In genomic region chr6:5173862-5174643, GRCh38 we compare ENCODE assay signal across 8 cellular contexts.
DNase-seq lines count a peak whose midpoint lies in the region; ATAC-seq and TF ChIP-seq lines count a peak whose summit lies in the region.

No MANE protein-coding gene starts in this region.

- CTCF ChIA-PET in Calu3 (lab: Charles Lee) = no interaction called here

- H3K9me3 ChIP-seq in KOPT-K1 (ENCODE audit: insufficient read depth, low read length, poor library complexity, severe bottlenecking) = no peaks in the 10 kb centered on the region

- TF ChIP-seq CTCF in nephron progenitor cell (IDR thresholded peaks at IDR 0.05) = no peak
- TF ChIP-seq CTCF in Calu3 (IDR thresholded peaks at IDR 0.05; ENCODE audit: unreplicated experiment) = no peak

- no TSS peak for BruUV-seq in Calu3 (replicated peaks; lab: Mats Ljungman, UMichigan)

- no peaks in the 10 kb centered on the region for H3K27me3 Mint-ChIP-seq in activated T-helper 2 cell treated with anti-CD3 and anti-CD28 coated beads, Interferon-gamma antibody, Interleukin-2, Interleukin-4, amounts not matched to agents 10 μg/mL and 5 μg/mL and 100 μg/mL, durations not matched to agents 14 hours and 24 hours and 36 hours (ENCODE audit: low read depth)
- no peaks in the 10 kb centered on the region for H3K27me3 Mint-ChIP-seq in nephron progenitor cell (ENCODE audit: low read depth, poor library complexity)
- H3K27me3 Mint-ChIP-seq in Calu3 (ENCODE audit: unreplicated experiment) = no peaks in the 10 kb centered on the region

- ATAC-seq in GM18498 (IDR thresholded peaks at IDR 0.05; ENCODE audit: unreplicated experiment) (peak; percentile 92), GM21528 (IDR thresholded peaks at IDR 0.05; ENCODE audit: low FRiP score, unreplicated experiment) (peak; percentile 93)

- no peaks in the 10 kb centered on the region for H3K9me3 Mint-ChIP-seq in activated T-helper 2 cell treated with anti-CD3 and anti-CD28 coated beads, Interferon-gamma antibody, Interleukin-2, Interleukin-4, amounts not matched to agents 10 μg/mL and 5 μg/mL and 100 μg/mL, durations not matched to agents 14 hours and 24 hours and 36 hours
- H3K9me3 Mint-ChIP-seq in nephron progenitor cell (no peaks in the 10 kb centered on the region), Calu3 (ENCODE audit: low read depth, unreplicated experiment) (no peaks in the 10 kb centered on the region)

- peak; percentile 62 for DNase-seq in activated T-helper 2 cell treated with anti-CD3 and anti-CD28 coated beads, Interferon-gamma antibody, Interleukin-2, Interleukin-4, amounts not matched to agents 10 μg/mL and 5 μg/mL and 100 μg/mL, durations not matched to agents 14 hours and 24 hours and 36 hours (ENCODE audit: low spot score)
- no peak for DNase-seq in nephron progenitor cell
- DNase-seq in NCI-H226 = no peak
- DNase-seq in UCSD-AML1 (lab: John Stamatoyannopoulos, UW; ENCODE audit: unreplicated experiment) = no peak
- no peak for DNase-seq in Calu3

- intact Hi-C loops in activated T-helper 2 cell treated with anti-CD3 and anti-CD28 coated beads, Interferon-gamma antibody, Interleukin-2, Interleukin-4, amounts not matched to agents 10 μg/mL and 5 μg/mL and 100 μg/mL, durations not matched to agents 14 hours and 24 hours and 36 hours (cut with micrococcal nuclease) = loop anchor here (10.0 kb wide), 1 partner anchor 111 kb away; no protein-coding TSS in a partner anchor
- intact Hi-C loops in Calu3 (cut with micrococcal nuclease; ENCODE audit: unreplicated experiment) = no loop called here

- peaks cover 2% of the 10 kb centered on the region for H3K36me3 Mint-ChIP-seq in activated T-helper 2 cell treated with anti-CD3 and anti-CD28 coated beads, Interferon-gamma antibody, Interleukin-2, Interleukin-4, amounts not matched to agents 10 μg/mL and 5 μg/mL and 100 μg/mL, durations not matched to agents 14 hours and 24 hours and 36 hours (ENCODE audit: low read depth)
- H3K36me3 Mint-ChIP-seq in nephron progenitor cell (ENCODE audit: low read depth) (no peaks in the 10 kb centered on the region), Calu3 (ENCODE audit: insufficient read depth, unreplicated experiment) (no peaks in the 10 kb centered on the region)

- peak overlapping the region; percentile 68 for H3K4me3 Mint-ChIP-seq in activated T-helper 2 cell treated with anti-CD3 and anti-CD28 coated beads, Interferon-gamma antibody, Interleukin-2, Interleukin-4, amounts not matched to agents 10 μg/mL and 5 μg/mL and 100 μg/mL, durations not matched to agents 14 hours and 24 hours and 36 hours (ENCODE audit: low read depth)
- peak overlapping the region; percentile 3 for H3K4me3 Mint-ChIP-seq in nephron progenitor cell
- H3K4me3 Mint-ChIP-seq in Calu3 (ENCODE audit: low read depth, unreplicated experiment) = no peak overlapping the region

- peaks cover 35% of the 10 kb centered on the region for H3K4me1 Mint-ChIP-seq in activated T-helper 2 cell treated with anti-CD3 and anti-CD28 coated beads, Interferon-gamma antibody, Interleukin-2, Interleukin-4, amounts not matched to agents 10 μg/mL and 5 μg/mL and 100 μg/mL, durations not matched to agents 14 hours and 24 hours and 36 hours (ENCODE audit: low read depth)
- peaks cover 67% of the 10 kb centered on the region for H3K4me1 Mint-ChIP-seq in nephron progenitor cell
- no peaks in the 10 kb centered on the region for H3K4me1 Mint-ChIP-seq in Calu3 (ENCODE audit: low read depth, unreplicated experiment)

- peak overlapping the region; percentile 85 for H3K27ac Mint-ChIP-seq in activated T-helper 2 cell treated with anti-CD3 and anti-CD28 coated beads, Interferon-gamma antibody, Interleukin-2, Interleukin-4, amounts not matched to agents 10 μg/mL and 5 μg/mL and 100 μg/mL, durations not matched to agents 14 hours and 24 hours and 36 hours
- H3K27ac Mint-ChIP-seq in nephron progenitor cell (peak overlapping the region; percentile 31), Calu3 (ENCODE audit: unreplicated experiment) (no peak overlapping the region)

- no peaks in the 10 kb centered on the region for H3K36me3 ChIP-seq in KOPT-K1 (ENCODE audit: insufficient read depth, low read length)

- H3K27ac ChIP-seq in KOPT-K1 (ENCODE audit: low read depth, low read length, poor library complexity, severe bottlenecking) = peak overlapping the region; percentile 66
